7 cellular contexts compared by ENCODE assay signal in the genomic region with DNA sequence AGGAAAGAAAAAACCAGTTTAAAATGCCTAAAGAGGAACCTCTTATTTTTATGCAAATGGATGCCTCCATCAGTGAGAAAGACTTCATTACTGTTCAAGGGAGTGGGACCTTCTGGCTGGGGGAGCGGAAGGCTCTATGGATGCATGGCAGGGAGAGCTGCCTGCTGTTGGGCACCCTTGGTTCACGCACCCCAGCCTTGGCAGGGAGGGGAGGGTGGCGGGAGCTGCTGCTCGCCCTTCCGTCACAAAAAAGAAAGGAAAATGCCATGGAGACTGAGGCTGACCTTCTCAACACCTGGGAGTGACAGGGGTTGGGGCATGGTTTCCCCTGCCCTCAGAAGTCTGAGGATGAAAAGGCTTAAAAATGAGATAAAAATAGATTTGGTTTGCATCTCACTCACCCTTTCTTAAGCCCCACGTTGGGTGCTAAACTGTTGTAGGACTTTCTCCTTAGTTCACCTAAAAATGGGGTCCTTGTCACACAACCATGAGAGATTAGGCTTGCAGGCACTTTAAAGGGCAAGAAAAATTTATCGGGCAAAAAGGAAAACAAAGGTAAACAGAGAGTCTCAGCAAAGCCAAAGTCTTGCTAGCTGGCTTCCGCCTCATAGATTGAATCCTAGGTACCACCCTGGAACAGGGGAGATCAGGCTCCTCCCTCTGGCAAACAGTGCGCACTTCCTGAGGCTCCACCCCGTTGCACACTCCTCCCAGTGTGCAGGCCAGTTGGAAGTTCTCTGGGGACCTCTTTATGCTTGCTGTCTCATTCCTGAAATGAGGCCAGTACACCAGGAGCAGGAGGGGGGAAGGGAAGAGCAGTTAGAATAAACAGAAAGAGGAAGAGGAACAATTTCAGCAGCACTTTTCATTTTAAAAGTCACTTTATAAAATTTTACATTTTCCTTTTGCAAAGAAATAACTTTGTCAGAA. TPM values are rescaled to one million over a fixed set of nuclear protein-coding genes. Genes with fewer than 3 reads are reported as not detected.
DNase-seq lines count a peak whose midpoint lies in the region; ATAC-seq, FAIRE-seq and TF ChIP-seq lines count a peak whose summit lies in the region.

No MANE protein-coding gene starts in this region.

- H3K4me3 ChIP-seq in Loucy (ENCODE audit: low read length, poor library complexity, severe bottlenecking) (no peak overlapping the region), cardiac fibroblast (replicated peaks in 1 of 2; ENCODE audit: low read depth in 2 of 2, low read length in 2 of 2) (no peak overlapping the region), mucosa of descending colon (no peak overlapping the region)

- H2AFZ ChIP-seq in Loucy (ENCODE audit: low read length) = no peak overlapping the region

- no peaks in the 10 kb centered on the region for H3F3A ChIP-seq in Loucy (ENCODE audit: low read depth)

- H3K9me2 ChIP-seq in Loucy (replicated peaks; ENCODE audit: low read depth, low read length) = no peaks in the 10 kb centered on the region

- peak; percentile 97 for FAIRE-seq in GM18507 (lab: Jason Lieb, UNC)

- peaks cover 5% of the 10 kb centered on the region; the same call in 1 of the 2 replicates for H3K36me3 ChIP-seq in Loucy (ENCODE audit: insufficient read depth, low read length)
- H3K36me3 ChIP-seq in mucosa of descending colon (ENCODE audit: low read depth) = no peaks in the 10 kb centered on the region

- peak overlapping the region; percentile 11 for H3K9ac ChIP-seq in Loucy (ENCODE audit: low read depth, low read length, poor library complexity, severe bottlenecking)

- ATAC-seq in GM21717 (IDR thresholded peaks at IDR 0.05; ENCODE audit: unreplicated experiment) (peak; percentile 73), mucosa of descending colon (peak; percentile 85)

- H3K9me3 ChIP-seq in Loucy (ENCODE audit: insufficient read depth, low read depth, low read length) (peaks cover 7% of the 10 kb centered on the region; the same call in 1 of the 2 replicates), mucosa of descending colon (peaks cover 30% of the 10 kb centered on the region)

- H3K79me2 ChIP-seq in Loucy (ENCODE audit: insufficient read depth, low read length) = peaks cover 32% of the 10 kb centered on the region

- peak; percentile 40 for DNase-seq in GM18507 (ENCODE audit: extremely low spot score, insufficient read length, low read depth)
- DNase-seq in cardiac fibroblast (ENCODE audit: low read depth in 2 of 2) = peak; percentile 80 to 93
- DNase-seq in mucosa of descending colon = peak; percentile 36 to 61 (median 52)
- no peak for DNase-seq in cerebellar nuclear complex (lab: John Stamatoyannopoulos, UW)
- DNase-seq in stimulated activated CD4-positive, alpha-beta T cell treated with anti-CD3 and anti-CD28 coated beads, Interleukin-4, amount 100 ng/mL, for 24 hours = no peak

- TF ChIP-seq CTCF in Loucy (conservative IDR thresholded peaks at IDR 0.05; ENCODE audit: low read length) (no peak), cardiac fibroblast (IDR thresholded peaks at IDR 0.05; ENCODE audit: low read depth, low read length) (no peak), mucosa of descending colon (IDR thresholded peaks at IDR 0.05) (no peak)

- peak overlapping the region; percentile 32 for H3K4me2 ChIP-seq in Loucy (ENCODE audit: low read depth, low read length, poor library complexity, severe bottlenecking)

- H3K4me1 ChIP-seq in Loucy (ENCODE audit: insufficient read depth, low read length, poor library complexity, severe bottlenecking) = peaks cover 25% of the 10 kb centered on the region
- H3K4me1 ChIP-seq in mucosa of descending colon (ENCODE audit: low read depth) = no peaks in the 10 kb centered on the region

- intact Hi-C loops in mucosa of descending colon (cut with DNase I, micrococcal nuclease) = no loop called here

- H4K20me1 ChIP-seq in Loucy (ENCODE audit: insufficient read depth, low read length, poor library complexity, severe bottlenecking) = no peaks in the 10 kb centered on the region

- no peaks in the 10 kb centered on the region for H3K27me3 ChIP-seq in Loucy (ENCODE audit: insufficient read depth, low read length, poor library complexity, severe bottlenecking)

RNA-seq across cellular contexts. Expression of a gene that starts 31.6 kb away (rescaled TPM):
- total RNA-seq in mucosa of descending colon = 100 to 1,000 TPM in 1 of 3 donors, 10 to 100 TPM in 2; 67.8 to 101 (median 81.4) TPM

RNA-seq across cellular contexts. Expression of a gene that starts 31.8 kb away (rescaled TPM):
- 10 to 100 TPM; 53.7 to 82.7 (median 73.9) TPM for total RNA-seq in mucosa of descending colon

Comparison
In these comparisons a context has a peak if more than half of its experiments do, and no peak if none do; other contexts are left out.
1. DNase-seq: peak in GM18507 (single experiment), cardiac fibroblast (2 of 2) and mucosa of descending colon (3 of 3); none in cerebellar nuclear complex (0 of 2) and stimulated activated CD4-positive, alpha-beta T cell treated with anti-CD3 and anti-CD28 coated beads, Interleukin-4, amount 100 ng/mL, for 24 hours (single experiment).